27 cellular contexts compared by ENCODE assay signal in genomic region chr16:31305219-31305618, GRCh38. TPM values are rescaled to one million over a fixed set of nuclear protein-coding genes. Genes with fewer than 3 reads are reported as not detected.
"Had no signal": no experiment of that assay in that cellular context is flagged by ENCODE, and none has a peak within 500 bp of the region (broad histone marks: within the 10 kb centered on the region; RNA-seq: fewer than 3 reads in every experiment).

No MANE protein-coding gene starts in this region.

- H3K4me3 ChIP-seq: colonic mucosa, esophagus squamous epithelium, gastrocnemius medialis, heart right ventricle, left lung, lower lobe of right lung, mucosa of descending colon had no signal

- H3K27me3 ChIP-seq: colonic mucosa, esophagus squamous epithelium had no signal

- H3K9me3 ChIP-seq: colonic mucosa, esophagus squamous epithelium, gastrocnemius medialis, left lung, lower lobe of right lung, mucosa of descending colon had no signal

- H3K4me1 ChIP-seq: colonic mucosa, esophagus squamous epithelium, gastrocnemius medialis, lower lobe of right lung had no signal

- H3K27ac ChIP-seq: colonic mucosa, epithelial cell of prostate, esophagus squamous epithelium, gastrocnemius medialis, heart right ventricle, left lung, lower lobe of right lung had no signal

- DNase-seq: colonic mucosa; cortex of kidney; effector CD8-positive, alpha-beta T cell; effector memory CD8-positive, alpha-beta T cell; endodermal cell; erythroblast; esophagus squamous epithelium; foreskin fibroblast; foreskin melanocyte; gastrocnemius medialis; glutamatergic neuron; head of caudate nucleus; heart right ventricle; hippocampal formation; left cardiac atrium; left lung; left ventricle myocardium superior; lower lobe of right lung; mesenchymal stem cell; mucosa of descending colon had no signal

- ATAC-seq: effector memory CD8-positive, alpha-beta T cell; esophagus mucosa; gastrocnemius medialis; heart right ventricle; left cardiac atrium; left lung; left ventricle myocardium superior; lower lobe of right lung; mucosa of descending colon had no signal

- FAIRE-seq: endometrium, islet of Langerhans, keratinocyte had no signal

- H3K36me3 ChIP-seq: colonic mucosa, esophagus squamous epithelium, gastrocnemius medialis, heart right ventricle, lower lobe of right lung had no signal

RNA-seq across cellular contexts. Expression of gene ITGAM, which starts 45.4 kb away (rescaled TPM):
- total RNA-seq: lung microvascular endothelial cell had no signal

RNA-seq across cellular contexts. Expression of gene ITGAX, which starts 49.8 kb away (rescaled TPM):
- total RNA-seq: mesothelial cell of epicardium had no signal
